ENCODE assay signal across 17 cellular contexts in the genomic region with DNA sequence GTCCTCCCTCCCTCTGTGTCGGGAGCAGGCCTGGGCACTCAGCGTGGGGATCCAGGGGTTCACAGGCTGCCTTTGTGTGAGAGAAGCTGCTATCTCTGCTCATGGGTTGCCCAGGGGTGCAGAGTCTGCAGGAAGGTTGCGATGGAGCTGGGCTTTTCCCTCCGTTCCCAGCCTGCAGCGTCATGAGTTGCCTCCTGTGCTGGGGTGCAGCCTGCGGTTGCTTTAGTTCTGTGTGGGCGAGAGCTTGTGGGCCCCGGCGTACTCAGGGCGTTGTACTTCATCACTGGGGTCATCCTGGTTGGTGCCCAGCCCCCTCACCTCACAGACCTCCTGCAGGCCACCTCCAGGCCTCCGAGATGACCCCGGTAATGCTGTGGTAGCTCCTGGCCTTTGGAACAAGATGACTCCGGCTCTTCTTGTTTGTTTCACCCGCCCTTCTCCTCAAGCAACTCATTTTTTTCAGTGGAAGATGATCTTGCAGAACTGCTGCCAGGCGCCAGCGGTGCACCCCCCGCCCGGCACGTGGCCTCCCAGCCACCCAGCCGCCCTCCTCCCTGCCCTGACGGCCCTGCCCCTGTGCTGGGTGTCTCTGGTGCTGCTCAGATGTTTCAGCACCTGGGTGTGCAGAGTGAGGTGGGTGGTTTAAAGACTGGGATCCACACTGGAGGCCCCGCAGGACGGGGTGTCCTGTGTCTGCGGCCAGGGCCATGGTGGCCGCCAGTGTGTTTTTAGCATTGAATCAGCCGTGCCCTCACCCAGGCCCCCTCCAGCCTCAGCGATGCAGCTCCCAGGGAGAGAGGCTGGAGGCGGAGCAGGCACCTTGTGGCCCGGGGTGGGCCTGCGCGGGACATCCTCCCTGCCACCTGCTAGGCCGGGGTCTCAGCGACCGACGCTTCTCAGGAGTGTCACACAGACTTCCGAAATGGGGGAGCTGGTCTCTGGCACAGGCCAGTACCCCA. TPM values are rescaled to one million over a fixed set of nuclear protein-coding genes. Genes with fewer than 3 reads are reported as not detected.
DNase-seq lines count a peak whose midpoint lies in the region; ATAC-seq, FAIRE-seq and TF ChIP-seq lines count a peak whose summit lies in the region.
"Had no signal": no experiment of that assay in that cellular context is flagged by ENCODE, and none has a peak within 500 bp of the region (broad histone marks: within the 10 kb centered on the region; RNA-seq: fewer than 3 reads in every experiment).

No MANE protein-coding gene starts in this region.

- no peaks in the 10 kb centered on the region for H3K9me3 ChIP-seq in astrocyte (ENCODE audit: insufficient read depth, low read depth, low read length)
- H3K9me3 ChIP-seq in adrenal gland (replicated peaks in 1 of 3), result no peaks in the 10 kb centered on the region
- H3K9me3 ChIP-seq: Caco-2 had no signal

- no peaks in the 10 kb centered on the region for H3K9me3 Mint-ChIP-seq in WTC11
- no peaks in the 10 kb centered on the region for H3K9me3 Mint-ChIP-seq in astrocyte (ENCODE audit: unreplicated experiment)
- H3K9me3 Mint-ChIP-seq: CD4-positive, alpha-beta T cell; H9 had no signal

- TF ChIP-seq CTCF in WTC11 (IDR thresholded peaks at IDR 0.05) (no peak), astrocyte (IDR thresholded peaks at IDR 0.05; ENCODE audit: insufficient read depth, low read depth, low read length) (no peak), adrenal gland (IDR thresholded peaks at IDR 0.05) (no peak)

- H3K27me3 ChIP-seq in astrocyte (ENCODE audit: insufficient read depth, low read length) (no peaks in the 10 kb centered on the region), adrenal gland (no peaks in the 10 kb centered on the region)

- ATAC-seq in WTC11, result no peak
- peak; percentile 9 for ATAC-seq in left colon

- no peak for FAIRE-seq in astrocyte (lab: Jason Lieb, UNC)
- FAIRE-seq in urothelium cell line (lab: Jason Lieb, UNC), result peak; percentile 70
- FAIRE-seq: A204.1, D721Med, G401.6, GM12891, GM19239, H1 had no signal

- H3K36me3 Mint-ChIP-seq in WTC11 (peaks cover 8% of the 10 kb centered on the region), astrocyte (ENCODE audit: low read depth, unreplicated experiment) (peaks cover 8% of the 10 kb centered on the region)

- H3K27ac Mint-ChIP-seq in WTC11 (no peak overlapping the region), astrocyte (ENCODE audit: unreplicated experiment) (peak overlapping the region; percentile 41)
- H3K27ac Mint-ChIP-seq: CD4-positive, alpha-beta T cell; H9 had no signal

- H4K20me1 ChIP-seq in astrocyte (ENCODE audit: insufficient read depth, low read length), result peaks cover 37% of the 10 kb centered on the region

- no peak overlapping the region for H3K4me2 ChIP-seq in astrocyte (ENCODE audit: low read length)

- CTCF ChIA-PET in WTC11 (lab: Charles Lee), result interaction anchor here (0.8 to 1.2 kb wide), 2 partner anchors 9 to 10 kb away, joined by 3 read pairs; no protein-coding TSS in a partner anchor

- H3K9ac ChIP-seq in astrocyte (ENCODE audit: low read length), result no peak overlapping the region

- 93 to 95% (median 94%) methylated on average over 16 to 36 of the region's 36 CpGs for WGBS in adrenal gland, 4 donors

- DNase-seq in WTC11 (ENCODE audit: low spot score) (no peak), astrocyte (ENCODE audit: low read depth) (no peak), left colon (no peak), urothelium cell line (ENCODE audit: low spot score) (no peak), adrenal gland (no peak), NCI-H187 (lab: John Stamatoyannopoulos, UW) (no peak)
- DNase-seq: ACHN; Caco-2; CD4-positive, alpha-beta T cell; H9 had no signal

- POLR2A ChIA-PET in WTC11 (lab: Charles Lee), result no interaction called here

- H3K27me3 Mint-ChIP-seq in WTC11 (ENCODE audit: low read depth) (no peaks in the 10 kb centered on the region), astrocyte (ENCODE audit: low read depth, unreplicated experiment) (no peaks in the 10 kb centered on the region)
- H3K27me3 Mint-ChIP-seq: CD4-positive, alpha-beta T cell had no signal

- H3K79me2 ChIP-seq in astrocyte (ENCODE audit: insufficient read depth, low read length), result peaks cover 25% of the 10 kb centered on the region

- H3K4me1 Mint-ChIP-seq in WTC11 (no peaks in the 10 kb centered on the region), astrocyte (ENCODE audit: low read depth, unreplicated experiment) (peaks cover 3% of the 10 kb centered on the region)
- H3K4me1 Mint-ChIP-seq: H9 had no signal

- TF ChIP-seq POLR2A in adrenal gland (IDR thresholded peaks at IDR 0.05), result no peak

- no peak overlapping the region for H2AFZ ChIP-seq in astrocyte (ENCODE audit: low read depth, low read length)

- no peak overlapping the region for H3K4me3 Mint-ChIP-seq in WTC11
- no peak overlapping the region for H3K4me3 Mint-ChIP-seq in astrocyte (ENCODE audit: unreplicated experiment)
- H3K4me3 Mint-ChIP-seq: CD4-positive, alpha-beta T cell; H9 had no signal

- H3K36me3 ChIP-seq in astrocyte (ENCODE audit: insufficient read depth, low read length) (peaks cover 5% of the 10 kb centered on the region), adrenal gland (replicated peaks in 1 of 2) (peaks cover 0 to 72% of the 10 kb centered on the region in 2 donors)

- H3K27ac ChIP-seq in astrocyte (ENCODE audit: low read depth, low read length), result no peak overlapping the region
- H3K27ac ChIP-seq in adrenal gland, result no peak overlapping the region
- H3K27ac ChIP-seq: C4-2B had no signal

- H3K4me1 ChIP-seq in astrocyte (ENCODE audit: insufficient read depth, low read length) (no peaks in the 10 kb centered on the region), adrenal gland (replicated peaks in 1 of 2) (peaks cover 3 to 8% of the 10 kb centered on the region in 2 donors)
- H3K4me1 ChIP-seq: Caco-2 had no signal

- intact Hi-C loops in left colon (cut with DNase I, micrococcal nuclease), result no loop called here
- intact Hi-C loops in adrenal gland (cut with DNase I), result no loop called here

- H3K4me3 ChIP-seq in astrocyte (ENCODE audit: insufficient read depth, low read depth, low read length) (no peak overlapping the region), adrenal gland (no peak overlapping the region)

TF ChIP-seq in WTC11, 78 proteins besides CTCF, POLR2A, EP300 and RAD21:
- 0 out of 2 replicates have a peak, but pooled peaks have one; percentile 0 for TF ChIP-seq ZNF121 (CRISPR knock-in tag; IDR thresholded peaks at IDR 0.05)
- no peak for TF ChIP-seq SMAD3 (CRISPR knock-in tag; IDR thresholded peaks at IDR 0.05; ENCODE audit: borderline replicate concordance)

RNA-seq across cellular contexts. Expression of gene AP5Z1, which starts 7.2 kb away (rescaled TPM):
- total RNA-seq in WTC11 (2021), result 25.6 to 29.4 TPM (median 27.9 TPM) in 3 replicates
- 70.7 and 75.6 TPM in 2 replicates for total RNA-seq in astrocyte
- total RNA-seq in left colon, result 10 to 100 TPM; 35.8 to 47.5 TPM
- total RNA-seq in adrenal gland, result 10 to 100 TPM; 35.2 to 68.4 (median 49.5) TPM
- polyA plus RNA-seq in adrenal gland, result 100 to 1,000 TPM in 2 of 3 donors, 1 to 10 TPM in 1; 8.4 to 188 (median 112) TPM
